Comparison of ENCODE assay signal across 8 cellular contexts in the genomic region with DNA sequence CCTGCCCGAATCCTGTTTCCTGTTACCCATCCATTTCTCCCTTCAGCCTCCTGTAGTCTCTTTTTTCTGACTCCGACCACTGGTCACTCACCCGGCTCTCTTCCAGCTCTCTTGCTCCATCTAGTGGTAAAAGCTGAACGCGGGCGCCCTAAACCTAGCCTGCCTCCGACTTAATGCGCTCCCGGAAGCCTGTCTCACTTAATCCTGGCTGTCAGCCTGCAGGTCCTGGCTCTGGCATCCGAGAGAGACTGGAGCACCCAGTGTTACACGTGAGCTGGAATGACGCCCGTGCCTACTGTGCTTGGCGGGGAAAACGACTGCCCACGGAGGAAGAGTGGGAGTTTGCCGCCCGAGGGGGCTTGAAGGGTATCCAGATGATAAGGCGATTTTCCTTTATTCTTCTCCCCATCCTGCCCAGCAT. TPM values are rescaled to one million over a fixed set of nuclear protein-coding genes. Genes with fewer than 3 reads are reported as not detected.
DNase-seq lines count a peak whose midpoint lies in the region; ATAC-seq and TF ChIP-seq lines count a peak whose summit lies in the region.

No MANE protein-coding gene starts in this region.

- H3K4me1 Mint-ChIP-seq in activated naive CD8-positive, alpha-beta T cell treated with anti-CD3 and anti-CD28 coated beads, Interleukin-2, amount 50 U/mL, for 24 hours = no peaks in the 10 kb centered on the region

- no peaks in the 10 kb centered on the region for H3K9me3 Mint-ChIP-seq in activated naive CD8-positive, alpha-beta T cell treated with anti-CD3 and anti-CD28 coated beads, Interleukin-2, amount 50 U/mL, for 24 hours

- peak; percentile 84 for TF ChIP-seq CTCF in GM13977 (IDR thresholded peaks at IDR 0.05; ENCODE audit: extremely low read depth, insufficient read depth, missing control alignments)
- TF ChIP-seq CTCF in retinal pigment epithelial cell (conservative IDR thresholded peaks at IDR 0.05; ENCODE audit: low read depth, low read length) = peak; percentile 91

- H3K27me3 Mint-ChIP-seq in activated naive CD8-positive, alpha-beta T cell treated with anti-CD3 and anti-CD28 coated beads, Interleukin-2, amount 50 U/mL, for 24 hours = no peaks in the 10 kb centered on the region

- H3K4me3 Mint-ChIP-seq in activated naive CD8-positive, alpha-beta T cell treated with anti-CD3 and anti-CD28 coated beads, Interleukin-2, amount 50 U/mL, for 24 hours = no peak overlapping the region

- no peak overlapping the region for H3K4me3 ChIP-seq in retinal pigment epithelial cell (ENCODE audit: low read length)

- in situ Hi-C loops in GM13977 (cut with MboI; ENCODE audit: low pct_unique_long_range_greater_than_20kb, low sequenced_read_pairs, unreplicated experiment) = loop anchor here (10.0 kb wide), 1 partner anchor 70 kb away; no protein-coding TSS in a partner anchor

- peaks cover 35% of the 10 kb centered on the region for H3K36me3 Mint-ChIP-seq in activated naive CD8-positive, alpha-beta T cell treated with anti-CD3 and anti-CD28 coated beads, Interleukin-2, amount 50 U/mL, for 24 hours (ENCODE audit: low read depth)

- intact Hi-C loops in left cardiac atrium (cut with DNase I) = loop anchor here in 1 of 2 donors (10.0 kb wide), 1 partner anchor 70 kb away; no protein-coding TSS in a partner anchor

- H3K27ac Mint-ChIP-seq in activated naive CD8-positive, alpha-beta T cell treated with anti-CD3 and anti-CD28 coated beads, Interleukin-2, amount 50 U/mL, for 24 hours = no peak overlapping the region

- peak; percentile 78 for DNase-seq in GM13977 (ENCODE audit: low spot score)
- DNase-seq in NCI-H1092 (lab: John Stamatoyannopoulos, UW) = peak; percentile 88
- peak; percentile 83 for DNase-seq in SW480 (ENCODE audit: low spot score)
- peak; percentile 67 for DNase-seq in activated naive CD8-positive, alpha-beta T cell treated with anti-CD3 and anti-CD28 coated beads, Interleukin-2, amount 50 U/mL, for 24 hours
- peak; percentile 87 for DNase-seq in left cardiac atrium
- DNase-seq in retinal pigment epithelial cell (ENCODE audit: low read depth) = peak; percentile 63
- no peak for DNase-seq in OCI-M2 (lab: John Stamatoyannopoulos, UW; ENCODE audit: unreplicated experiment)

- peak; percentile 87 for ATAC-seq in HG02623 (IDR thresholded peaks at IDR 0.05; ENCODE audit: unreplicated experiment)
- ATAC-seq in activated naive CD8-positive, alpha-beta T cell treated with anti-CD3 and anti-CD28 coated beads, Interleukin-2, amount 50 U/mL, for 24 hours = peak; percentile 82
- ATAC-seq in left cardiac atrium = peak; percentile 91 to 93

RNA-seq across cellular contexts. Expression of a gene that starts 10.3 kb away (rescaled TPM):
- total RNA-seq in left cardiac atrium = 10 to 100 TPM; 50.6 to 52.5 TPM

RNA-seq across cellular contexts. Expression of a gene that starts 18.4 kb away (rescaled TPM):
- 10 to 100 TPM; 21.9 to 25.3 TPM for total RNA-seq in left cardiac atrium

RNA-seq across cellular contexts. Expression of a gene that starts 22.8 kb away (rescaled TPM):
- total RNA-seq in left cardiac atrium = 10 to 100 TPM; 61.9 to 74.9 TPM

RNA-seq across cellular contexts. Expression of a gene that starts 23.1 kb away (rescaled TPM):
- 10 to 100 TPM in 1 of 2 donors, 1 to 10 TPM in 1; 7.5 to 13.3 TPM for total RNA-seq in left cardiac atrium

RNA-seq across cellular contexts. Expression of a gene that starts 31.9 kb away (rescaled TPM):
- 100 to 1,000 TPM; 430 to 503 TPM for total RNA-seq in left cardiac atrium
